In genomic region chr12:14770495-14771313, GRCh38 we compare ENCODE assay signal across 8 cellular contexts. TPM values are rescaled to one million over a fixed set of nuclear protein-coding genes. Genes with fewer than 3 reads are reported as not detected.
DNase-seq lines count a peak whose midpoint lies in the region; ATAC-seq and TF ChIP-seq lines count a peak whose summit lies in the region.

No MANE protein-coding gene starts in this region.

- 1 to 15% methylated on average over 39 to 53 of the region's 53 CpGs for WGBS in endodermal cell (ENCODE audit: insufficient coverage in 1 of 2, insufficient read length in 1 of 2), 2 experiments
- no CpG with 5 or more reads among the region's 53 CpGs for WGBS in mesendoderm (ENCODE audit: extremely low coverage, insufficient coverage, low lambda C conversion rate)

- H3K4ac ChIP-seq in mesendoderm (ENCODE audit: low read depth, low read length), result peak overlapping the region; percentile 27

- no peak for TF ChIP-seq CTCF in endodermal cell (conservative IDR thresholded peaks at IDR 0.05)

- H2BK5ac ChIP-seq in mesendoderm (ENCODE audit: low read length), result peak overlapping the region; percentile 86

- H3K9ac ChIP-seq in endodermal cell (ENCODE audit: extremely low read depth, low read length, poor library complexity, severe bottlenecking) (peak overlapping the region; percentile 78), mesendoderm (ENCODE audit: low read length) (peak overlapping the region; percentile 98)

- H3K27ac Mint-ChIP-seq in endodermal cell, result peak overlapping the region; percentile 99

- H3K36me3 ChIP-seq in endodermal cell (ENCODE audit: control insufficient read depth, insufficient read depth, low read length) (no peaks in the 10 kb centered on the region), mesendoderm (ENCODE audit: control insufficient read depth, insufficient read depth, low read length) (no peaks in the 10 kb centered on the region)

- H4K8ac ChIP-seq in mesendoderm (ENCODE audit: low read depth, low read length), result no peak overlapping the region

- H3K79me2 ChIP-seq in mesendoderm (ENCODE audit: control insufficient read depth, insufficient read depth, low read length), result peaks cover 5% of the 10 kb centered on the region

- H3K4me2 ChIP-seq in mesendoderm (ENCODE audit: low read length), result peak overlapping the region; percentile 47

- H3K23ac ChIP-seq in mesendoderm (ENCODE audit: low read length), result peak overlapping the region; percentile 85

- no peaks in the 10 kb centered on the region for H3K27me3 Mint-ChIP-seq in endodermal cell (ENCODE audit: insufficient read depth)

- no peak overlapping the region for H2AK5ac ChIP-seq in mesendoderm (ENCODE audit: low read length)

- H3K4me1 Mint-ChIP-seq in endodermal cell, result peaks cover 21% of the 10 kb centered on the region

- H4K5ac ChIP-seq in mesendoderm (ENCODE audit: low read length), result no peak overlapping the region

- peaks cover 1% of the 10 kb centered on the region for H3K79me1 ChIP-seq in mesendoderm (ENCODE audit: low read length)

- peaks cover 5% of the 10 kb centered on the region for H3K9me3 Mint-ChIP-seq in endodermal cell

- peak; percentile 24 for ATAC-seq in GM19463 (IDR thresholded peaks at IDR 0.05; ENCODE audit: unreplicated experiment)

- peaks cover 2% of the 10 kb centered on the region for H3K9me3 ChIP-seq in endodermal cell (ENCODE audit: control insufficient read depth, low read length)

- H3K4me3 Mint-ChIP-seq in endodermal cell, result peak overlapping the region; percentile 93

- peak overlapping the region; percentile 74 for H3K27ac ChIP-seq in endodermal cell (ENCODE audit: low read depth, low read length)
- H3K27ac ChIP-seq in mesendoderm (ENCODE audit: low read depth, low read length), result peak overlapping the region; percentile 62

- peak overlapping the region; percentile 100 for H3K56ac ChIP-seq in mesendoderm (ENCODE audit: low read length)

- DNase-seq in CD1c-positive myeloid dendritic cell (ENCODE audit: extremely low spot score) (peak; percentile 96), HPDE6-E6E7 (ENCODE audit: extremely low spot score) (peak; percentile 63), NK-92 (lab: John Stamatoyannopoulos, UW; ENCODE audit: unreplicated experiment) (peak; percentile 39), endodermal cell (peak; percentile 99), mesendoderm (peak; percentile 98)
- DNase-seq in activated CD8-positive, alpha-beta memory T cell treated with anti-CD3 and anti-CD28 coated beads for 48 hours (ENCODE audit: low read depth in 2 of 3, low spot score in 2 of 3), result peak; percentile 75 to 97 (median 82)
- DNase-seq in stimulated activated CD8-positive, alpha-beta memory T cell treated with anti-CD3 and anti-CD28 coated beads, Interleukin-12 subunit alpha, Interleukin-12 subunit beta, amount 100 ng/mL, for 4 hours (ENCODE audit: low read depth), result peak; percentile 80

- H2BK15ac ChIP-seq in mesendoderm (replicated peaks; ENCODE audit: low read depth), result no peak overlapping the region

- H3K27me3 ChIP-seq in endodermal cell (ENCODE audit: control insufficient read depth, insufficient read depth, low read length, poor library complexity, severe bottlenecking) (no peaks in the 10 kb centered on the region), mesendoderm (ENCODE audit: insufficient read depth, low read length, poor library complexity) (no peaks in the 10 kb centered on the region)

- H3K4me1 ChIP-seq in endodermal cell (ENCODE audit: control insufficient read depth, insufficient read depth, low read length), result no peaks in the 10 kb centered on the region
- H3K4me1 ChIP-seq in mesendoderm (ENCODE audit: control insufficient read depth, low read depth, low read length), result no peaks in the 10 kb centered on the region

- H3K18ac ChIP-seq in mesendoderm (ENCODE audit: low read length), result peak overlapping the region; percentile 56

- no peak overlapping the region for H2BK120ac ChIP-seq in mesendoderm (ENCODE audit: low read depth, low read length)

- H3K4me3 ChIP-seq in endodermal cell (ENCODE audit: low read length), result peak overlapping the region; percentile 97
- peak overlapping the region; percentile 89 for H3K4me3 ChIP-seq in mesendoderm (ENCODE audit: low read length)

- peaks cover 18% of the 10 kb centered on the region for H3K36me3 Mint-ChIP-seq in endodermal cell (ENCODE audit: low read depth)

RNA-seq across cellular contexts. Expression of gene WBP11, which starts 32.6 kb away (rescaled TPM):
- 100 to 1,000 TPM in 1 of 2 donors, 10 to 100 TPM in 1; 97.4 to 150 TPM for total RNA-seq in endodermal cell
- polyA plus RNA-seq in endodermal cell (2013, experiment 1 of 2), result 56.6 TPM
- 63.5 TPM for polyA plus RNA-seq in endodermal cell (2013, experiment 2 of 2)
- 121 TPM for polyA plus RNA-seq in mesendoderm (2013, experiment 1 of 2)
- polyA plus RNA-seq in mesendoderm (2013, experiment 2 of 2), result 119 TPM

RNA-seq across cellular contexts. Expression of gene C12orf60, which starts 32.8 kb away (rescaled TPM):
- 1 to 10 TPM; 2.5 to 3.3 TPM for total RNA-seq in endodermal cell
- polyA plus RNA-seq in endodermal cell (2013, experiment 1 of 2), result 4.3 TPM
- 4.2 TPM for polyA plus RNA-seq in endodermal cell (2013, experiment 2 of 2)
- polyA plus RNA-seq in mesendoderm (2013, experiment 1 of 2), result 2.2 TPM
- 2.1 TPM for polyA plus RNA-seq in mesendoderm (2013, experiment 2 of 2)

RNA-seq across cellular contexts. Expression of gene SMCO3, which starts 43.3 kb away (rescaled TPM):
- total RNA-seq in endodermal cell, result not detected
- not detected for polyA plus RNA-seq in endodermal cell (2013, experiment 1 of 2)
- polyA plus RNA-seq in endodermal cell (2013, experiment 2 of 2), result not detected
- not detected for polyA plus RNA-seq in mesendoderm (2013, experiment 1 of 2)
- polyA plus RNA-seq in mesendoderm (2013, experiment 2 of 2), result not detected

Comparison
In these comparisons a context has a peak if more than half of its experiments do, and no peak if none do; other contexts are left out.
1. Peak in every context shown above with its lines: DNase-seq, ATAC-seq, H3K4me3 ChIP-seq and H3K27ac ChIP-seq.
2. DNase-seq: peak in every context shown above with its lines; median percentile 99 in endodermal cell; 98 in mesendoderm; 96 in CD1c-positive myeloid dendritic cell; 82 in activated CD8-positive, alpha-beta memory T cell treated with anti-CD3 and anti-CD28 coated beads for 48 hours; 80 in stimulated activated CD8-positive, alpha-beta memory T cell treated with anti-CD3 and anti-CD28 coated beads, Interleukin-12 subunit alpha, Interleukin-12 subunit beta, amount 100 ng/mL, for 4 hours; 63 in HPDE6-E6E7; 39 in NK-92.